In genomic region chr3:116378077-116378476, GRCh38 we compare ENCODE assay signal across 32 cellular contexts.
"Had no signal": no experiment of that assay in that cellular context is flagged by ENCODE, and none has a peak within 500 bp of the region (broad histone marks: within the 10 kb centered on the region; RNA-seq: fewer than 3 reads in every experiment).

No MANE protein-coding gene starts in this region.

- H3K36me3 ChIP-seq: ascending aorta, breast epithelium, cardiac muscle cell, esophagus muscularis mucosa, gastrocnemius medialis, heart right ventricle had no signal

- H3K27ac ChIP-seq: ascending aorta, breast epithelium, cardiac muscle cell, esophagus muscularis mucosa, foreskin keratinocyte, gastrocnemius medialis, heart right ventricle, VCaP had no signal

- H3K4me3 ChIP-seq: ascending aorta, breast epithelium, cardiac muscle cell, esophagus muscularis mucosa, gastrocnemius medialis, heart right ventricle had no signal

- H3K27me3 ChIP-seq: ascending aorta, breast epithelium, cardiac muscle cell, esophagus muscularis mucosa, foreskin keratinocyte, gastrocnemius medialis, heart right ventricle had no signal

- ATAC-seq: activated naive CD4-positive, alpha-beta T cell treated with anti-CD3 and anti-CD28 coated beads, Interleukin-2, amount 50 U/mL, for 72 hours; activated T-cell treated with anti-CD3 and anti-CD28 coated beads, Interleukin-2, amount 50 U/mL, for 72 hours; effector memory CD8-positive, alpha-beta T cell; foreskin keratinocyte; gastrocnemius medialis; heart right ventricle; T-helper 17 cell; WTC11 had no signal

- H3K4me1 ChIP-seq: ascending aorta, breast epithelium, esophagus muscularis mucosa, foreskin keratinocyte, gastrocnemius medialis, heart right ventricle had no signal

- H3K9me3 ChIP-seq: ascending aorta, breast epithelium, esophagus muscularis mucosa, gastrocnemius medialis had no signal

- DNase-seq: activated CD4-positive, alpha-beta memory T cell treated with anti-CD3 and anti-CD28 coated beads, Interleukin-2, amount 10 ng/mL, durations not matched to agents 7 days and 5 days; activated CD4-positive, alpha-beta T cell treated with anti-CD3 and anti-CD28 coated beads for 1 hour; activated CD4-positive, alpha-beta T cell treated with anti-CD3 and anti-CD28 coated beads for 4 hours; activated CD4-positive, alpha-beta T cell treated with anti-CD3 and anti-CD28 coated beads, Interleukin-2, amount 10 ng/mL, durations not matched to agents 7 days and 5 days; activated CD4-positive, alpha-beta T cell treated with anti-CD3 and anti-CD28 coated beads, Interleukin-2, amount 50 U/mL, for 4 hours; activated CD8-positive, alpha-beta memory T cell treated with anti-CD3 and anti-CD28 coated beads, Interleukin-2, amount 50 U/mL, for 48 hours; activated gamma-delta T cell; activated naive CD4-positive, alpha-beta T cell; activated naive CD4-positive, alpha-beta T cell treated with anti-CD3 and anti-CD28 coated beads, Interleukin-2, amount 10 ng/mL, durations not matched to agents 7 days and 5 days; activated naive CD8-positive, alpha-beta T cell treated with anti-CD3 and anti-CD28 coated beads, Interleukin-2, amount 10 ng/mL, durations not matched to agents 7 days and 5 days; activated T-cell treated with anti-CD3 and anti-CD28 coated beads for 4 hours; activated T-cell treated with anti-CD3 and anti-CD28 coated beads, Interleukin-2, amount 50 U/mL, for 24 hours; activated T-cell treated with anti-CD3 and anti-CD28 coated beads, Interleukin-2, amount 50 U/mL, for 72 hours; central memory CD4-positive, alpha-beta T cell; cortex of kidney; dermis blood vessel endothelial cell; effector CD4-positive, alpha-beta T cell; effector memory CD8-positive, alpha-beta T cell; erythroblast; foreskin keratinocyte; gastrocnemius medialis; heart right ventricle; T-helper 1 cell; T-helper 17 cell; T1000 had no signal
